12 cellular contexts compared by ENCODE assay signal in the genomic region with DNA sequence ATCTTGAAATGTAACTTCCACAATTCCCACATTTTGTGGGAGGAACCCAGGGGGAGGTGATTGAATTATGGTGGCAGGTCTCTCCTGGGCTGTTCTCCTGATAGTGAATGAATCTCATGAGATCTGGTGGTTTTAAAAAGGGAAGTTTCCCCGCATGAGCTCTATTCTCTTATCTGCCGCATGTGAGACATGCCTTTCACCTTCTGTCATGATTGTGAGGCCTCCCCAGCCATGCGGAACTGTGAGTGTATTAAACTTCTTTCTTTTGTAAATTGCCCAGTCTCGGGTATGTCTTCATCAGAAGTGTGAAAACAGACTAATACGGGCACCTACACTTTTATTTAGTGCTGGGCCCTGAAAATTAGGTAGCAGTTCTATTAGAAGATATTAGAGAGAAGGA. TPM values are rescaled to one million over a fixed set of nuclear protein-coding genes. Genes with fewer than 3 reads are reported as not detected.
DNase-seq lines count a peak whose midpoint lies in the region; ATAC-seq, FAIRE-seq and TF ChIP-seq lines count a peak whose summit lies in the region.
"Had no signal": no experiment of that assay in that cellular context is flagged by ENCODE, and none has a peak within 500 bp of the region (broad histone marks: within the 10 kb centered on the region; RNA-seq: fewer than 3 reads in every experiment).

No MANE protein-coding gene starts in this region.

- in situ Hi-C loops in K562 (cut with MboI): no loop called here

- POLR2A ChIA-PET in K562 (lab: Yijun Ruan, JAX): no interaction called here

- no TSS peak for BruUV-seq in K562 (replicated peaks; lab: Mats Ljungman, UMichigan)

- H3K79me2 ChIP-seq in K562 (ENCODE audit: control insufficient read depth, insufficient read depth, low read length): no peaks in the 10 kb centered on the region

- H3K27ac ChIP-seq in K562 (ENCODE audit: extremely low read depth, low read depth, low read length): no peak overlapping the region
- H3K27ac ChIP-seq in SJCRH30: no peak overlapping the region
- H3K27ac ChIP-seq: gastroesophageal sphincter, left ventricle myocardium inferior had no signal

- CTCF ChIA-PET in K562 (lab: Yijun Ruan, JAX; ENCODE audit: low intra/inter-chr PET ratio): no interaction called here

- H3K4me1 ChIP-seq in K562 (replicated peaks in 1 of 2; ENCODE audit: control insufficient read depth in 2 of 2, insufficient read depth in 2 of 2, low read length in 2 of 2) (no peaks in the 10 kb centered on the region), SJCRH30 (no peaks in the 10 kb centered on the region)
- H3K4me1 ChIP-seq: gastroesophageal sphincter had no signal

- H4K20me1 ChIP-seq in K562 (replicated peaks; ENCODE audit: control insufficient read depth, insufficient read depth, low read length): no peaks in the 10 kb centered on the region

- TF ChIP-seq CTCF in K562 (IDR thresholded peaks at IDR 0.05 in 2 of 3, conservative IDR thresholded peaks at IDR 0.05 in 1 of 3; ENCODE audit: insufficient read depth in 2 of 3, low read depth in 1 of 3, low read length in 3 of 3): no peak

- DNase-seq in K562 (ENCODE audit: extremely low read depth in 1 of 4, low spot score in 3 of 4) (peak in 1 of 4 experiments; percentile 8), NOMO-1 treated with DMSO at 0.1 percent for 48 hours (lab: John Stamatoyannopoulos, UW; ENCODE audit: unreplicated experiment) (no peak), SJCRH30 (no peak)
- DNase-seq in activated CD4-positive, alpha-beta T cell treated with anti-CD3 and anti-CD28 coated beads, Interleukin-2, amount 50 U/mL, for 48 hours: no peak
- DNase-seq: activated CD4-positive, alpha-beta memory T cell treated with anti-CD3 and anti-CD28 coated beads for 36 hours; left ventricle myocardium inferior; NCI-H526 treated with DMSO at 0.1 percent for 48 hours had no signal

- no peaks in the 10 kb centered on the region for H3K9me1 ChIP-seq in K562 (ENCODE audit: control insufficient read depth, insufficient read depth, low read length)

- H2AFZ ChIP-seq in K562 (ENCODE audit: low read depth, low read length): no peak overlapping the region

- H3K4me2 ChIP-seq in K562 (ENCODE audit: insufficient read depth, low read length): no peak overlapping the region

- TF ChIP-seq POLR2A in K562 (conservative IDR thresholded peaks at IDR 0.05): no peak

- 6% methylated on average over 4 of the region's 5 CpGs for WGBS in K562 (ENCODE audit: insufficient coverage, low coverage, missing lambda C conversion rate)

- no peak overlapping the region for H3K9ac ChIP-seq in K562 (ENCODE audit: insufficient read depth in 1 of 2, low read depth in 2 of 2, low read length in 2 of 2)

- FAIRE-seq in K562 (lab: Jason Lieb, UNC): no peak

- peak; percentile 85 for ATAC-seq in GM18858 (IDR thresholded peaks at IDR 0.05; ENCODE audit: unreplicated experiment)
- peak; percentile 79 for ATAC-seq in GM21717 (IDR thresholded peaks at IDR 0.05; ENCODE audit: unreplicated experiment)
- peak; percentile 66 for ATAC-seq in HG03175 (IDR thresholded peaks at IDR 0.05; ENCODE audit: unreplicated experiment)
- ATAC-seq in K562: no peak
- no peak for ATAC-seq in activated CD4-positive, CD25-positive, alpha-beta regulatory T cell treated with anti-CD3 and anti-CD28 coated beads, Interleukin-2, amount 50 U/mL, for 24 hours
- ATAC-seq: gastroesophageal sphincter had no signal

- H3K9me3 ChIP-seq in K562 (replicated peaks; ENCODE audit: control insufficient read depth, insufficient read depth, low read depth, low read length): no peaks in the 10 kb centered on the region
- H3K9me3 ChIP-seq in SJCRH30 (replicated peaks): no peaks in the 10 kb centered on the region
- H3K9me3 ChIP-seq: gastroesophageal sphincter, left ventricle myocardium inferior had no signal

- no peak for TF ChIP-seq EP300 in K562 (IDR thresholded peaks at IDR 0.05; ENCODE audit: low read length)

- intact Hi-C loops in K562 (cut with micrococcal nuclease): no loop called here

- no peaks in the 10 kb centered on the region for H3K27me3 ChIP-seq in K562 (ENCODE audit: control insufficient read depth in 2 of 2, insufficient read depth in 2 of 2, low read length in 2 of 2)
- no peaks in the 10 kb centered on the region for H3K27me3 ChIP-seq in SJCRH30
- H3K27me3 ChIP-seq: gastroesophageal sphincter had no signal

- H3K36me3 ChIP-seq in K562 (ENCODE audit: control insufficient read depth, insufficient read depth, low read length): no peaks in the 10 kb centered on the region
- no peaks in the 10 kb centered on the region for H3K36me3 ChIP-seq in SJCRH30
- H3K36me3 ChIP-seq: gastroesophageal sphincter, left ventricle myocardium inferior had no signal

- H3K4me3 ChIP-seq in K562 (no peak overlapping the region), SJCRH30 (no peak overlapping the region)
- H3K4me3 ChIP-seq: gastroesophageal sphincter, left ventricle myocardium inferior had no signal

- no peak for TF ChIP-seq RAD21 in K562 (CRISPR knock-in tag; conservative IDR thresholded peaks at IDR 0.05 in 1 of 2, IDR thresholded peaks at IDR 0.05 in 1 of 2)

TF ChIP-seq in K562, 482 proteins besides CTCF, POLR2A, EP300 and RAD21:
- TF ChIP-seq MEIS2 (IDR thresholded peaks at IDR 0.05; ENCODE audit: partially characterized antibody) (peak; percentile 12), FOXA1 (IDR thresholded peaks at IDR 0.05; ENCODE audit: borderline replicate concordance) (no peak), JUND (IDR thresholded peaks at IDR 0.05; ENCODE audit: borderline replicate concordance, low read depth, low read length) (no peak), JUND (tag; IDR thresholded peaks at IDR 0.05; ENCODE audit: borderline replicate concordance, low read depth, low read length) (no peak)

RNA-seq across cellular contexts. Expression of gene TNFSF13B, which starts 45.8 kb away (rescaled TPM):
- total RNA-seq in K562 (2011; cell fraction: chromatin; rRNA removed; ENCODE audit: low replicate concordance): 0.60 and 1.9 TPM in 2 replicates
- 1.2 TPM in 2 replicates for total RNA-seq in K562 (2011; cell fraction: nucleolus; rRNA removed)
- 0.73 and 1.5 TPM in 2 replicates for total RNA-seq in K562 (2011; cell fraction: nucleoplasm; rRNA removed)
- total RNA-seq in K562 (2014; rRNA removed) (1.1 and 2.0 TPM in 2 replicates), K562 (2014; rRNA removed; fragmentation: Illumina TruSeq; extraction: Trizol) (1.2 and 1.4 TPM in 2 replicates), K562 (2015; rRNA removed; fragmentation: Illumina TruSeq; extraction: Trizol) (1.5 and 2.0 TPM in 2 replicates), K562 (2021) (0.94 and 2.1 TPM in 2 replicates)
- polyA plus RNA-seq in K562 (2011; rRNA removed) (1.5 and 3.3 TPM in 2 replicates), K562 (2014; fragmentation: Illumina TruSeq; extraction: Trizol) (1.5 TPM in 2 replicates), K562 (2014; fragmentation: Nextera tagmentation; extraction: Ambion mirVana) (1 to 10 TPM; 1.3 to 1.9 TPM), K562 (2014; rRNA removed) (1.0 and 1.1 TPM in 2 replicates)
- polyA plus RNA-seq in K562 (2011; cell fraction: cytosol; rRNA removed): 0.72 and 1.5 TPM in 2 replicates
- 0.75 and 1.8 TPM in 2 replicates for polyA plus RNA-seq in K562 (2011; cell fraction: nucleus; rRNA removed)
- 1.2 TPM in 2 replicates for polyA plus RNA-seq in K562 (2012)
- 0.60 and 1.6 TPM in 2 replicates for polyA minus RNA-seq in K562 (2011; rRNA and poly(A)+ RNA removed)
- polyA minus RNA-seq in K562 (2011; cell fraction: cytosol; rRNA and poly(A)+ RNA removed): not detected in 2 replicates
- polyA minus RNA-seq in K562 (2011; cell fraction: nucleus; rRNA and poly(A)+ RNA removed): 1.1 and 2.2 TPM in 2 replicates
- total RNA-seq in SJCRH30 (2014; rRNA removed; shearing (Covaris generic)): 0.13 and 0.49 TPM in 2 replicates

Comparison
In these comparisons a context has a peak if more than half of its experiments do, and no peak if none do; other contexts are left out.
1. ATAC-seq: peak in GM18858 (single experiment), GM21717 (single experiment) and HG03175 (single experiment); none in K562 (single experiment) and activated CD4-positive, CD25-positive, alpha-beta regulatory T cell treated with anti-CD3 and anti-CD28 coated beads, Interleukin-2, amount 50 U/mL, for 24 hours (0 of 2).